8 cellular contexts compared by ENCODE assay signal in the genomic region with DNA sequence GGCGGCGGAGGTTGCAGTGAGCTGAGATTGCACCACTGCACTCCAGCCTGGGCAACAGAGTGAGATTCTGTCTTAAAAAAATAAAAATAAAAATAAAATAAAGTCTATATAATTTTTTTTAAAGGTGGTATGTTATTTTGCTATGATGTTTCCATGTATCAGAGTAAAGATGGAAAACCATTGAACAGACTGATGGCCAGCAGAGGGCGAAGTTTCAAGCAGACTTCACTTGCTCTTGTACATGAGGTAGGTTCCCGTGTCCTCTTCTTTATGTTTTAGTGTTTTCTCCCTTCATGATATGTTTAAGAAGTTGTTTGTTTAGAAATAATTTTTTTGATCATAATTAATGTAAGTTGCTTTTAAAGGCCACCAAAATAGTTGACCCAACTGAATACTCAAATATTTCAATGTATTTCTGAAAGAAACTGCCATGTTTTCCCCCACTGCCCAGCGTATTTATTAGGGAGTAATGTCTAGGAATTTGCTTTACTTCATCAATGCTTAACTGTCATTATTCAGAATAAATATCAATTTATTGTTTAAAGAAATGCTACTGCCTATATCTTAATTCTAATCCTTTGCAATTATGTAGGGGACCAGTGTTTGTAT.
A peak's percentile ranks its signal among the peaks of the same experiment; 100 is the strongest.
DNase-seq lines count a peak whose midpoint lies in the region; ATAC-seq and TF ChIP-seq lines count a peak whose summit lies in the region.

No MANE protein-coding gene starts in this region.

- intact Hi-C loops in A673 (cut with micrococcal nuclease; ENCODE audit: unreplicated experiment), result loop anchor here (5.0 kb wide), 1 partner anchor 57 kb away; no protein-coding TSS in a partner anchor

- BruUV-seq in A673 (replicated peaks; lab: Mats Ljungman, UMichigan), result no TSS peak

- no peak overlapping the region for H3K27ac Mint-ChIP-seq in stimulated activated naive B cell treated with anti-CD40 and anti-IgM and Interleukin-4, amounts not matched to agents 10 μg/mL and 1 μg/mL and 100 μg/mL, for 72 hours

- H3K4me3 Mint-ChIP-seq in stimulated activated naive B cell treated with anti-CD40 and anti-IgM and Interleukin-4, amounts not matched to agents 10 μg/mL and 1 μg/mL and 100 μg/mL, for 72 hours, result no peak overlapping the region

- CTCF ChIA-PET in A673 (lab: Charles Lee), result interaction anchor here (2.1 kb wide), 1 partner anchor 56 kb away, joined by 5 read pairs; no protein-coding TSS in a partner anchor

- ATAC-seq in GM19023 (IDR thresholded peaks at IDR 0.05; ENCODE audit: unreplicated experiment) (peak; percentile 57), GM18909 (IDR thresholded peaks at IDR 0.05; ENCODE audit: poor library complexity, unreplicated experiment) (no peak)
- peak; percentile 53 to 72 for ATAC-seq in stimulated activated naive B cell treated with anti-CD40 and anti-IgM and Interleukin-4, amounts not matched to agents 10 μg/mL and 1 μg/mL and 100 μg/mL, for 72 hours (replicated peaks)

- no peaks in the 10 kb centered on the region for H3K27me3 Mint-ChIP-seq in stimulated activated naive B cell treated with anti-CD40 and anti-IgM and Interleukin-4, amounts not matched to agents 10 μg/mL and 1 μg/mL and 100 μg/mL, for 72 hours

- no peak overlapping the region for H3K27ac ChIP-seq in A673 (ENCODE audit: low read depth, low read length, poor library complexity, severe bottlenecking)

- POLR2A ChIA-PET in A673 (lab: Charles Lee; ENCODE audit: low non-redundant PET), result no interaction called here

- no peaks in the 10 kb centered on the region for H3K4me1 Mint-ChIP-seq in stimulated activated naive B cell treated with anti-CD40 and anti-IgM and Interleukin-4, amounts not matched to agents 10 μg/mL and 1 μg/mL and 100 μg/mL, for 72 hours

- no peaks in the 10 kb centered on the region for H3K27me3 ChIP-seq in A673 (replicated peaks; ENCODE audit: insufficient read depth, low read depth, low read length, poor library complexity)

- H3K9me3 Mint-ChIP-seq in stimulated activated naive B cell treated with anti-CD40 and anti-IgM and Interleukin-4, amounts not matched to agents 10 μg/mL and 1 μg/mL and 100 μg/mL, for 72 hours, result no peaks in the 10 kb centered on the region

- peak; percentile 57 for TF ChIP-seq CTCF in A673 (conservative IDR thresholded peaks at IDR 0.05; ENCODE audit: low read depth, low read length)

- peaks cover 0 to 1% of the 10 kb centered on the region in 2 donors for H3K36me3 Mint-ChIP-seq in stimulated activated naive B cell treated with anti-CD40 and anti-IgM and Interleukin-4, amounts not matched to agents 10 μg/mL and 1 μg/mL and 100 μg/mL, for 72 hours

- no peaks in the 10 kb centered on the region for H3K4me1 ChIP-seq in A673 (ENCODE audit: insufficient read depth, low read length, poor library complexity, severe bottlenecking)

- DNase-seq in A673 (ENCODE audit: low spot score) (peak; percentile 49), NCI-H146 (lab: John Stamatoyannopoulos, UW) (peak; percentile 59), ecto neural progenitor cell (ENCODE audit: low spot score) (peak; percentile 49), midbrain (lab: John Stamatoyannopoulos, UW) (peak; percentile 17)
- DNase-seq in activated CD4-positive, alpha-beta T cell treated with anti-CD3 and anti-CD28 coated beads for 4 hours, result peak; percentile 54 to 56
- DNase-seq in stimulated activated naive B cell treated with anti-CD40 and anti-IgM and Interleukin-4, amounts not matched to agents 10 μg/mL and 1 μg/mL and 100 μg/mL, for 72 hours, result no peak

- peaks cover 7% of the 10 kb centered on the region for H3K36me3 ChIP-seq in A673 (ENCODE audit: insufficient read depth, low read length, poor library complexity, severe bottlenecking)

- no peaks in the 10 kb centered on the region for H3K9me3 ChIP-seq in A673 (ENCODE audit: low read depth, low read length, poor library complexity, severe bottlenecking)

- no peak overlapping the region for H3K4me3 ChIP-seq in A673 (ENCODE audit: low read depth, low read length, poor library complexity, severe bottlenecking)
